24 cellular contexts compared by ENCODE assay signal in genomic region chr7:85423209-85423895, GRCh38.
"Had no signal": no experiment of that assay in that cellular context is flagged by ENCODE, and none has a peak within 500 bp of the region (broad histone marks: within the 10 kb centered on the region; RNA-seq: fewer than 3 reads in every experiment).

No MANE protein-coding gene starts in this region.

- H3K36me3 ChIP-seq: ascending aorta, WERI-Rb-1 had no signal

- H3K4me3 ChIP-seq: ascending aorta, body of pancreas had no signal

- H3K9me3 ChIP-seq: ascending aorta, body of pancreas had no signal

- H3K27me3 Mint-ChIP-seq: activated CD4-positive, alpha-beta memory T cell treated with anti-CD3 and anti-CD28 coated beads, Interleukin-2, amount 10 ng/mL, durations not matched to agents 7 days and 5 days; activated CD4-positive, alpha-beta T cell treated with anti-CD3 and anti-CD28 coated beads for 36 hours; activated naive CD4-positive, alpha-beta T cell treated with anti-CD3 and anti-CD28 coated beads, Interleukin-2, amount 50 U/mL, for 24 hours; activated T-helper 17 cell treated with anti-CD3 and anti-CD28 coated beads, Interleukin-2, amount 50 U/mL, for 72 hours; IgD-negative memory B cell had no signal

- FAIRE-seq: bronchial epithelial cell had no signal

- H3K4me1 Mint-ChIP-seq: activated CD4-positive, alpha-beta memory T cell treated with anti-CD3 and anti-CD28 coated beads, Interleukin-2, amount 10 ng/mL, durations not matched to agents 7 days and 5 days; activated CD4-positive, alpha-beta T cell treated with anti-CD3 and anti-CD28 coated beads for 36 hours; activated naive CD4-positive, alpha-beta T cell treated with anti-CD3 and anti-CD28 coated beads, Interleukin-2, amount 50 U/mL, for 24 hours; activated T-helper 17 cell treated with anti-CD3 and anti-CD28 coated beads, Interleukin-2, amount 50 U/mL, for 72 hours; IgD-negative memory B cell had no signal

- DNase-seq: activated CD4-positive, alpha-beta memory T cell treated with anti-CD3 and anti-CD28 coated beads, Interleukin-2, amount 10 ng/mL, durations not matched to agents 7 days and 5 days; activated CD4-positive, alpha-beta T cell treated with anti-CD3 and anti-CD28 coated beads for 36 hours; activated CD4-positive, alpha-beta T cell treated with anti-CD3 and anti-CD28 coated beads, Interleukin-2, amount 50 U/mL, for 1 hour; activated T-cell treated with anti-CD3 and anti-CD28 coated beads for 4 hours; activated T-cell treated with anti-CD3 and anti-CD28 coated beads, Interleukin-2, amount 50 U/mL, for 48 hours; body of pancreas; KG1; NCI-H1048; NCI-H146; NCI-H187 treated with DMSO at 0.1 percent for 48 hours; NCI-H2081 treated with DMSO at 0.1 percent for 48 hours; NCI-H2171 treated with DMSO at 0.1 percent for 48 hours; NCI-H226; NCI-H526; NCI-H82; SIG-M5; T-helper 2 cell; T1000; WERI-Rb-1 had no signal

- H3K4me1 ChIP-seq: ascending aorta, body of pancreas had no signal

- H3K9me3 Mint-ChIP-seq: activated naive CD4-positive, alpha-beta T cell treated with anti-CD3 and anti-CD28 coated beads, Interleukin-2, amount 50 U/mL, for 24 hours had no signal

- H3K4me3 Mint-ChIP-seq: activated CD4-positive, alpha-beta memory T cell treated with anti-CD3 and anti-CD28 coated beads, Interleukin-2, amount 10 ng/mL, durations not matched to agents 7 days and 5 days; activated CD4-positive, alpha-beta T cell treated with anti-CD3 and anti-CD28 coated beads for 36 hours; activated naive CD4-positive, alpha-beta T cell treated with anti-CD3 and anti-CD28 coated beads, Interleukin-2, amount 50 U/mL, for 24 hours; activated T-helper 17 cell treated with anti-CD3 and anti-CD28 coated beads, Interleukin-2, amount 50 U/mL, for 72 hours; IgD-negative memory B cell had no signal

- H3K27ac ChIP-seq: ascending aorta, body of pancreas, WERI-Rb-1 had no signal

- H3K27ac Mint-ChIP-seq: activated CD4-positive, alpha-beta memory T cell treated with anti-CD3 and anti-CD28 coated beads, Interleukin-2, amount 10 ng/mL, durations not matched to agents 7 days and 5 days; activated CD4-positive, alpha-beta T cell treated with anti-CD3 and anti-CD28 coated beads for 36 hours; activated naive CD4-positive, alpha-beta T cell treated with anti-CD3 and anti-CD28 coated beads, Interleukin-2, amount 50 U/mL, for 24 hours; activated T-helper 17 cell treated with anti-CD3 and anti-CD28 coated beads, Interleukin-2, amount 50 U/mL, for 72 hours; IgD-negative memory B cell had no signal

- H3K36me3 Mint-ChIP-seq: activated naive CD4-positive, alpha-beta T cell treated with anti-CD3 and anti-CD28 coated beads, Interleukin-2, amount 50 U/mL, for 24 hours; IgD-negative memory B cell had no signal

- H3K27me3 ChIP-seq: ascending aorta, body of pancreas had no signal

- ATAC-seq: activated CD4-positive, alpha-beta T cell treated with anti-CD3 and anti-CD28 coated beads for 36 hours; activated T-helper 17 cell treated with anti-CD3 and anti-CD28 coated beads, Interleukin-2, amount 50 U/mL, for 72 hours; body of pancreas had no signal
